Comparison of ENCODE assay signal across 1 cellular context in the genomic region with DNA sequence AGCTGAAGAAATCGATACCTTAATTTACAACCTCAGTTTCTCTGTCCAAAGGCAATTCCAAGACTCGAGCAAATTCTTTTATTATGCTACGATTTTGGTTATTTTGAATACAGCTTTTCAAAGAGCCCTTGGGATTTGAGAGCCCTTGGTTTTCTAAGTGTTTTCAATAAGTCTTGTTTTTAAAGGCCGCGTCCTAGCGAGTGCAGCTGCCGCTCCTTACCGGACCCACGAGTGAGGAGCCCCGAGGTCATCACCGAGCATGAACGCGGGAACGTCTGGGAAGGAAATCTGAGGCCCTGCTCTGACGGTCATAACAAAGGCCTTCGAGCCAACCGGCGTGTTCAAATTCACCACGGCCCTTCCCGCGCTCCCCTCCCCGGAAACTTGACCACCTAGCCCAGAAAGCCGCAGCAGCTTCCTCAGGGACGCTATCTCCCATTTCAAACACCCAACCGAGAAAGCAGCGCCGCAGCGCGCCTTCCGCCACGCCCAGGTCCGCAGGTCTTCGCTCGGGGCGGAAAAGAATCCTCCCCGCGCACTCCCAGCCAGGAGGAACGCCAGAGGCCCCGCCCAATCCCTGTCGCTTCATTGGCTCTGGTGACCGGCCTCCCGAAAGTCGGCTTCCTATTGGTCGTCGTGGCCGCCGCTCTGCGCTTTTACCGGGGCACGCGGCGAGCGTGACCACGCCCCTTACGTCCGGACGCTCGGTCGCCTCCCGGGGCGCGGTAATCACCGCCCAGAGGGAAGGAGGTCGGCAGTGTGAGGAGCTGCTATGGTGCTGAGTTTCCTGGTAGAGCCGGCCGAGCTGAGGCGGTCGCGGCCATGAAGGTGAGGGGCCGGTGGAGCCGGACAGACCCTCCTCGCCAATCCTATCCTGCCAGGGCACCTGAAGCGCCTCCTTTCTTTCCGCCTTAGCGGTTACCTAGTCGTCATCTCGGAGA.
TF ChIP-seq lines count a peak whose summit lies in the region.

A gene with protein sequence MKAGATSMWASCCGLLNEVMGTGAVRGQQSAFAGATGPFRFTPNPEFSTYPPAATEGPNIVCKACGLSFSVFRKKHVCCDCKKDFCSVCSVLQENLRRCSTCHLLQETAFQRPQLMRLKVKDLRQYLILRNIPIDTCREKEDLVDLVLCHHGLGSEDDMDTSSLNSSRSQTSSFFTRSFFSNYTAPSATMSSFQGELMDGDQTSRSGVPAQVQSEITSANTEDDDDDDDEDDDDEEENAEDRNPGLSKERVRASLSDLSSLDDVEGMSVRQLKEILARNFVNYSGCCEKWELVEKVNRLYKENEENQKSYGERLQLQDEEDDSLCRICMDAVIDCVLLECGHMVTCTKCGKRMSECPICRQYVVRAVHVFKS (plus strand): TSS at position 728 of the 941 bp plus-strand sequence. CDS start 95 bp downstream, at position 823.

TF ChIP-seq in GM12878, 131 proteins besides CTCF, POLR2A, EP300 and RAD21 (continued from another document and continues in another):
- TF ChIP-seq YBX1 (IDR thresholded peaks at IDR 0.05): no peak
- TF ChIP-seq MTA3 (IDR thresholded peaks at IDR 0.05; ENCODE audit: borderline replicate concordance, low read length): no peak
- no peak for TF ChIP-seq JUND (IDR thresholded peaks at IDR 0.05; ENCODE audit: low read depth, low read length)
- TF ChIP-seq SMAD5 (IDR thresholded peaks at IDR 0.05; ENCODE audit: low read depth): peak; percentile 96
- peak; percentile 21 for TF ChIP-seq NFYA (IDR thresholded peaks at IDR 0.05; ENCODE audit: borderline replicate concordance, low read depth, low read length)
- TF ChIP-seq, protein P1, sequence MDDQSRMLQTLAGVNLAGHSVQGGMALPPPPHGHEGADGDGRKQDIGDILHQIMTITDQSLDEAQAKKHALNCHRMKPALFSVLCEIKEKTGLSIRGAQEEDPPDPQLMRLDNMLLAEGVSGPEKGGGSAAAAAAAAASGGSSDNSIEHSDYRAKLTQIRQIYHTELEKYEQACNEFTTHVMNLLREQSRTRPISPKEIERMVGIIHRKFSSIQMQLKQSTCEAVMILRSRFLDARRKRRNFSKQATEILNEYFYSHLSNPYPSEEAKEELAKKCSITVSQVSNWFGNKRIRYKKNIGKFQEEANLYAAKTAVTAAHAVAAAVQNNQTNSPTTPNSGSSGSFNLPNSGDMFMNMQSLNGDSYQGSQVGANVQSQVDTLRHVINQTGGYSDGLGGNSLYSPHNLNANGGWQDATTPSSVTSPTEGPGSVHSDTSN (IDR thresholded peaks at IDR 0.05; ENCODE audit: insufficient replicate concordance, low read depth, low read length): peak; percentile 99
- peak; percentile 90; the same call in 1 of the 2 replicates for TF ChIP-seq HDGF (IDR thresholded peaks at IDR 0.05)
- TF ChIP-seq IRF4 (IDR thresholded peaks at IDR 0.05; ENCODE audit: low read depth, low read length): no peak
- TF ChIP-seq, protein P2, sequence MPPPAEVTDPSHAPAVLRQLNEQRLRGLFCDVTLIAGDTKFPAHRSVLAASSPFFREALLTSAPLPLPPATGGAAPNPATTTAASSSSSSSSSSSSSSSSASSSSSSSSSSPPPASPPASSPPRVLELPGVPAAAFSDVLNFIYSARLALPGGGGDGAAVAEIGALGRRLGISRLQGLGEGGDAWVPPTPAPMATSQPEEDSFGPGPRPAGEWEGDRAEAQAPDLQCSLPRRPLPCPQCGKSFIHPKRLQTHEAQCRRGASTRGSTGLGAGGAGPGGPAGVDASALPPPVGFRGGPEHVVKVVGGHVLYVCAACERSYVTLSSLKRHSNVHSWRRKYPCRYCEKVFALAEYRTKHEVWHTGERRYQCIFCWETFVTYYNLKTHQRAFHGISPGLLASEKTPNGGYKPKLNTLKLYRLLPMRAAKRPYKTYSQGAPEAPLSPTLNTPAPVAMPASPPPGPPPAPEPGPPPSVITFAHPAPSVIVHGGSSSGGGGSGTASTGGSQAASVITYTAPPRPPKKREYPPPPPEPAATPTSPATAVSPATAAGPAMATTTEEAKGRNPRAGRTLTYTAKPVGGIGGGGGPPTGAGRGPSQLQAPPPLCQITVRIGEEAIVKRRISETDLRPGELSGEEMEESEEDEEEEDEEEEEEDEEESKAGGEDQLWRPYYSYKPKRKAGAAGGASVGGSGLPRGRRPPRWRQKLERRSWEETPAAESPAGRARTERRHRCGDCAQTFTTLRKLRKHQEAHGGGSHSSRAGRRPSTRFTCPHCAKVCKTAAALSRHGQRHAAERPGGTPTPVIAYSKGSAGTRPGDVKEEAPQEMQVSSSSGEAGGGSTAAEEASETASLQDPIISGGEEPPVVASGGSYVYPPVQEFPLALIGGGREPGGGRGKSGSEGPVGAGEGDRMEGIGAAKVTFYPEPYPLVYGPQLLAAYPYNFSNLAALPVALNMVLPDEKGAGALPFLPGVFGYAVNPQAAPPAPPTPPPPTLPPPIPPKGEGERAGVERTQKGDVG (CRISPR knock-in tag; IDR thresholded peaks at IDR 0.05): no peak
- TF ChIP-seq, protein P3, sequence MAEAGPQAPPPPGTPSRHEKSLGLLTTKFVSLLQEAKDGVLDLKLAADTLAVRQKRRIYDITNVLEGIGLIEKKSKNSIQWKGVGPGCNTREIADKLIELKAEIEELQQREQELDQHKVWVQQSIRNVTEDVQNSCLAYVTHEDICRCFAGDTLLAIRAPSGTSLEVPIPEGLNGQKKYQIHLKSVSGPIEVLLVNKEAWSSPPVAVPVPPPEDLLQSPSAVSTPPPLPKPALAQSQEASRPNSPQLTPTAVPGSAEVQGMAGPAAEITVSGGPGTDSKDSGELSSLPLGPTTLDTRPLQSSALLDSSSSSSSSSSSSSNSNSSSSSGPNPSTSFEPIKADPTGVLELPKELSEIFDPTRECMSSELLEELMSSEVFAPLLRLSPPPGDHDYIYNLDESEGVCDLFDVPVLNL (IDR thresholded peaks at IDR 0.05; ENCODE audit: low read depth, low read length): peak; percentile 78
- TF ChIP-seq TBL1XR1 (IDR thresholded peaks at IDR 0.05; ENCODE audit: low read depth, low read length): peak; percentile 51; the same call in 1 of the 2 replicates
- TF ChIP-seq, protein P4, sequence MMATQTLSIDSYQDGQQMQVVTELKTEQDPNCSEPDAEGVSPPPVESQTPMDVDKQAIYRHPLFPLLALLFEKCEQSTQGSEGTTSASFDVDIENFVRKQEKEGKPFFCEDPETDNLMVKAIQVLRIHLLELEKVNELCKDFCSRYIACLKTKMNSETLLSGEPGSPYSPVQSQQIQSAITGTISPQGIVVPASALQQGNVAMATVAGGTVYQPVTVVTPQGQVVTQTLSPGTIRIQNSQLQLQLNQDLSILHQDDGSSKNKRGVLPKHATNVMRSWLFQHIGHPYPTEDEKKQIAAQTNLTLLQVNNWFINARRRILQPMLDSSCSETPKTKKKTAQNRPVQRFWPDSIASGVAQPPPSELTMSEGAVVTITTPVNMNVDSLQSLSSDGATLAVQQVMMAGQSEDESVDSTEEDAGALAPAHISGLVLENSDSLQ (IDR thresholded peaks at IDR 0.05): peak; percentile 100
- no peak for TF ChIP-seq WRNIP1 (IDR thresholded peaks at IDR 0.05; ENCODE audit: borderline replicate concordance, low read depth, low read length)
- peak; percentile 67; the same call in 1 of the 2 replicates for TF ChIP-seq PAX5 (IDR thresholded peaks at IDR 0.05; ENCODE audit: borderline replicate concordance, low read depth, low read length)
- TF ChIP-seq TARDBP (IDR thresholded peaks at IDR 0.05; ENCODE audit: borderline replicate concordance): no peak
- TF ChIP-seq, protein P5, sequence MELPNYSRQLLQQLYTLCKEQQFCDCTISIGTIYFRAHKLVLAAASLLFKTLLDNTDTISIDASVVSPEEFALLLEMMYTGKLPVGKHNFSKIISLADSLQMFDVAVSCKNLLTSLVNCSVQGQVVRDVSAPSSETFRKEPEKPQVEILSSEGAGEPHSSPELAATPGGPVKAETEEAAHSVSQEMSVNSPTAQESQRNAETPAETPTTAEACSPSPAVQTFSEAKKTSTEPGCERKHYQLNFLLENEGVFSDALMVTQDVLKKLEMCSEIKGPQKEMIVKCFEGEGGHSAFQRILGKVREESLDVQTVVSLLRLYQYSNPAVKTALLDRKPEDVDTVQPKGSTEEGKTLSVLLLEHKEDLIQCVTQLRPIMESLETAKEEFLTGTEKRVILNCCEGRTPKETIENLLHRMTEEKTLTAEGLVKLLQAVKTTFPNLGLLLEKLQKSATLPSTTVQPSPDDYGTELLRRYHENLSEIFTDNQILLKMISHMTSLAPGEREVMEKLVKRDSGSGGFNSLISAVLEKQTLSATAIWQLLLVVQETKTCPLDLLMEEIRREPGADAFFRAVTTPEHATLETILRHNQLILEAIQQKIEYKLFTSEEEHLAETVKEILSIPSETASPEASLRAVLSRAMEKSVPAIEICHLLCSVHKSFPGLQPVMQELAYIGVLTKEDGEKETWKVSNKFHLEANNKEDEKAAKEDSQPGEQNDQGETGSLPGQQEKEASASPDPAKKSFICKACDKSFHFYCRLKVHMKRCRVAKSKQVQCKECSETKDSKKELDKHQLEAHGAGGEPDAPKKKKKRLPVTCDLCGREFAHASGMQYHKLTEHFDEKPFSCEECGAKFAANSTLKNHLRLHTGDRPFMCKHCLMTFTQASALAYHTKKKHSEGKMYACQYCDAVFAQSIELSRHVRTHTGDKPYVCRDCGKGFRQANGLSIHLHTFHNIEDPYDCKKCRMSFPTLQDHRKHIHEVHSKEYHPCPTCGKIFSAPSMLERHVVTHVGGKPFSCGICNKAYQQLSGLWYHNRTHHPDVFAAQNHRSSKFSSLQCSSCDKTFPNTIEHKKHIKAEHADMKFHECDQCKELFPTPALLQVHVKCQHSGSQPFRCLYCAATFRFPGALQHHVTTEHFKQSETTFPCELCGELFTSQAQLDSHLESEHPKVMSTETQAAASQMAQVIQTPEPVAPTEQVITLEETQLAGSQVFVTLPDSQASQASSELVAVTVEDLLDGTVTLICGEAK (IDR thresholded peaks at IDR 0.05; ENCODE audit: borderline replicate concordance): peak; percentile 86
- TF ChIP-seq SIN3A (IDR thresholded peaks at IDR 0.05; ENCODE audit: low read depth, low read length): peak; percentile 62; the same call in 1 of the 2 replicates
- TF ChIP-seq, protein P6, sequence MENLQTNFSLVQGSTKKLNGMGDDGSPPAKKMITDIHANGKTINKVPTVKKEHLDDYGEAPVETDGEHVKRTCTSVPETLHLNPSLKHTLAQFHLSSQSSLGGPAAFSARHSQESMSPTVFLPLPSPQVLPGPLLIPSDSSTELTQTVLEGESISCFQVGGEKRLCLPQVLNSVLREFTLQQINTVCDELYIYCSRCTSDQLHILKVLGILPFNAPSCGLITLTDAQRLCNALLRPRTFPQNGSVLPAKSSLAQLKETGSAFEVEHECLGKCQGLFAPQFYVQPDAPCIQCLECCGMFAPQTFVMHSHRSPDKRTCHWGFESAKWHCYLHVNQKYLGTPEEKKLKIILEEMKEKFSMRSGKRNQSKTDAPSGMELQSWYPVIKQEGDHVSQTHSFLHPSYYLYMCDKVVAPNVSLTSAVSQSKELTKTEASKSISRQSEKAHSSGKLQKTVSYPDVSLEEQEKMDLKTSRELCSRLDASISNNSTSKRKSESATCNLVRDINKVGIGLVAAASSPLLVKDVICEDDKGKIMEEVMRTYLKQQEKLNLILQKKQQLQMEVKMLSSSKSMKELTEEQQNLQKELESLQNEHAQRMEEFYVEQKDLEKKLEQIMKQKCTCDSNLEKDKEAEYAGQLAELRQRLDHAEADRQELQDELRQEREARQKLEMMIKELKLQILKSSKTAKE (IDR thresholded peaks at IDR 0.05; ENCODE audit: low read depth, poor library complexity, severe bottlenecking): peak; percentile 27
- peak; percentile 67 for TF ChIP-seq NR2C1 (IDR thresholded peaks at IDR 0.05)
- TF ChIP-seq, protein P7, sequence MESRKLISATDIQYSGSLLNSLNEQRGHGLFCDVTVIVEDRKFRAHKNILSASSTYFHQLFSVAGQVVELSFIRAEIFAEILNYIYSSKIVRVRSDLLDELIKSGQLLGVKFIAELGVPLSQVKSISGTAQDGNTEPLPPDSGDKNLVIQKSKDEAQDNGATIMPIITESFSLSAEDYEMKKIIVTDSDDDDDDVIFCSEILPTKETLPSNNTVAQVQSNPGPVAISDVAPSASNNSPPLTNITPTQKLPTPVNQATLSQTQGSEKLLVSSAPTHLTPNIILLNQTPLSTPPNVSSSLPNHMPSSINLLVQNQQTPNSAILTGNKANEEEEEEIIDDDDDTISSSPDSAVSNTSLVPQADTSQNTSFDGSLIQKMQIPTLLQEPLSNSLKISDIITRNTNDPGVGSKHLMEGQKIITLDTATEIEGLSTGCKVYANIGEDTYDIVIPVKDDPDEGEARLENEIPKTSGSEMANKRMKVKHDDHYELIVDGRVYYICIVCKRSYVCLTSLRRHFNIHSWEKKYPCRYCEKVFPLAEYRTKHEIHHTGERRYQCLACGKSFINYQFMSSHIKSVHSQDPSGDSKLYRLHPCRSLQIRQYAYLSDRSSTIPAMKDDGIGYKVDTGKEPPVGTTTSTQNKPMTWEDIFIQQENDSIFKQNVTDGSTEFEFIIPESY (IDR thresholded peaks at IDR 0.05): no peak
- peak; percentile 79 for TF ChIP-seq RAD51 (IDR thresholded peaks at IDR 0.05)
- peak; percentile 57; the same call in 1 of the 2 replicates for TF ChIP-seq TCF3 (IDR thresholded peaks at IDR 0.05; ENCODE audit: borderline replicate concordance, insufficient read depth, low read depth, low read length)
- peak; percentile 5; the same call in 1 of the 2 replicates for TF ChIP-seq MEF2A (IDR thresholded peaks at IDR 0.05; ENCODE audit: insufficient read depth, low read depth, low read length)
- peak; percentile 65 for TF ChIP-seq EED (IDR thresholded peaks at IDR 0.05; ENCODE audit: low read depth)
- no peak; the same call in none of the 2 replicates for TF ChIP-seq SMARCA5 (IDR thresholded peaks at IDR 0.05)
- no peak for TF ChIP-seq CHD1 (IDR thresholded peaks at IDR 0.05; ENCODE audit: low read depth, low read length)
- peak; percentile 72 to 76; a peak in 3 of 4 replicates for TF ChIP-seq IKZF2 (IDR thresholded peaks at IDR 0.05)
- TF ChIP-seq, protein P8, sequence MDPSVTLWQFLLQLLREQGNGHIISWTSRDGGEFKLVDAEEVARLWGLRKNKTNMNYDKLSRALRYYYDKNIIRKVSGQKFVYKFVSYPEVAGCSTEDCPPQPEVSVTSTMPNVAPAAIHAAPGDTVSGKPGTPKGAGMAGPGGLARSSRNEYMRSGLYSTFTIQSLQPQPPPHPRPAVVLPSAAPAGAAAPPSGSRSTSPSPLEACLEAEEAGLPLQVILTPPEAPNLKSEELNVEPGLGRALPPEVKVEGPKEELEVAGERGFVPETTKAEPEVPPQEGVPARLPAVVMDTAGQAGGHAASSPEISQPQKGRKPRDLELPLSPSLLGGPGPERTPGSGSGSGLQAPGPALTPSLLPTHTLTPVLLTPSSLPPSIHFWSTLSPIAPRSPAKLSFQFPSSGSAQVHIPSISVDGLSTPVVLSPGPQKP (IDR thresholded peaks at IDR 0.05; ENCODE audit: low read depth, low read length): peak; percentile 13; the same call in 1 of the 2 replicates
- TF ChIP-seq ZNF622 (IDR thresholded peaks at IDR 0.05): no peak
